Comparison of ENCODE assay signal across 16 cellular contexts in genomic region chr5:73278693-73279092, GRCh38.
DNase-seq lines count a peak whose midpoint lies in the region; ATAC-seq and TF ChIP-seq lines count a peak whose summit lies in the region.
"Had no signal": no experiment of that assay in that cellular context is flagged by ENCODE, and none has a peak within 500 bp of the region (broad histone marks: within the 10 kb centered on the region; RNA-seq: fewer than 3 reads in every experiment).

No MANE protein-coding gene starts in this region.

- DNase-seq in NCI-H2107 treated with DMSO at 0.1 percent for 48 hours (lab: John Stamatoyannopoulos, UW; ENCODE audit: unreplicated experiment) = peak; percentile 10
- DNase-seq in NCI-H2107 (lab: John Stamatoyannopoulos, UW) = no peak
- DNase-seq in NCI-H345 (lab: John Stamatoyannopoulos, UW) = peak; percentile 37
- DNase-seq in epithelial cell of prostate (ENCODE audit: low read depth, low spot score) = peak; percentile 63
- peak in 1 of 2 donors; percentile 72 for DNase-seq in upper lobe of left lung
- DNase-seq in anterior cingulate cortex (lab: John Stamatoyannopoulos, UW) = no peak
- DNase-seq in A673 (ENCODE audit: low spot score) = no peak
- DNase-seq: 8988T; activated CD4-positive, alpha-beta T cell treated with anti-CD3 and anti-CD28 coated beads, Interleukin-2, amount 50 U/mL, for 1 hour; activated naive CD8-positive, alpha-beta T cell treated with anti-CD3 and anti-CD28 coated beads, Interleukin-2, amount 10 ng/mL, durations not matched to agents 7 days and 5 days; activated T-cell treated with anti-CD3 and anti-CD28 coated beads, Interleukin-2, amount 50 U/mL, for 1 hour; central memory CD4-positive, alpha-beta T cell; effector memory CD8-positive, alpha-beta T cell; MM.1S had no signal

- no peaks in the 10 kb centered on the region for H3K9me3 ChIP-seq in upper lobe of left lung
- no peaks in the 10 kb centered on the region for H3K9me3 ChIP-seq in A673 (ENCODE audit: low read depth, low read length, poor library complexity, severe bottlenecking)

- no peak for TF ChIP-seq POLR2A in upper lobe of left lung (IDR thresholded peaks at IDR 0.05)

- TF ChIP-seq CTCF in upper lobe of left lung (IDR thresholded peaks at IDR 0.05) = no peak
- no peak for TF ChIP-seq CTCF in A673 (conservative IDR thresholded peaks at IDR 0.05; ENCODE audit: low read depth, low read length)

- no TSS peak for BruUV-seq in A673 (replicated peaks; lab: Mats Ljungman, UMichigan)

- H3K36me3 ChIP-seq in upper lobe of left lung = no peaks in the 10 kb centered on the region
- H3K36me3 ChIP-seq in A673 (ENCODE audit: insufficient read depth, low read length, poor library complexity, severe bottlenecking) = no peaks in the 10 kb centered on the region

- WGBS in upper lobe of left lung, 2 donors = 77 to 85% methylated on average over 6 of the region's 6 CpGs

- intact Hi-C loops in A673 (cut with micrococcal nuclease; ENCODE audit: unreplicated experiment) = no loop called here

- peak overlapping the region; percentile 57 for H3K27ac ChIP-seq in epithelial cell of prostate
- H3K27ac ChIP-seq in upper lobe of left lung = peak overlapping the region in 3 of 4 donors; percentile 17 to 76 (median 46)
- no peak overlapping the region for H3K27ac ChIP-seq in A673 (ENCODE audit: low read depth, low read length, poor library complexity, severe bottlenecking)
- H3K27ac ChIP-seq: C4-2B had no signal

- H3K4me3 ChIP-seq in upper lobe of left lung (no peak overlapping the region), A673 (ENCODE audit: low read depth, low read length, poor library complexity, severe bottlenecking) (no peak overlapping the region)

- H3K27me3 ChIP-seq in upper lobe of left lung = no peaks in the 10 kb centered on the region
- no peaks in the 10 kb centered on the region for H3K27me3 ChIP-seq in A673 (replicated peaks; ENCODE audit: insufficient read depth, low read depth, low read length, poor library complexity)

- CTCF ChIA-PET in A673 (lab: Charles Lee) = no interaction called here

- ATAC-seq in upper lobe of left lung (ENCODE audit: low FRiP score in 2 of 2) (no peak), HG03139 (IDR thresholded peaks at IDR 0.05; ENCODE audit: unreplicated experiment) (no peak)
- ATAC-seq: effector memory CD8-positive, alpha-beta T cell had no signal

- TF ChIP-seq EP300 in upper lobe of left lung (IDR thresholded peaks at IDR 0.05) = peak in 1 of 4 donors; percentile 15

- H3K4me1 ChIP-seq in upper lobe of left lung (peaks cover 25 to 52% (median 39%) of the 10 kb centered on the region in 4 donors), A673 (ENCODE audit: insufficient read depth, low read length, poor library complexity, severe bottlenecking) (peaks cover 25% of the 10 kb centered on the region)

- POLR2A ChIA-PET in A673 (lab: Charles Lee; ENCODE audit: low non-redundant PET) = no interaction called here

Comparison
In these comparisons a context has a peak if more than half of its experiments do, and no peak if none do; other contexts are left out.
1. DNase-seq: peak in NCI-H2107 treated with DMSO at 0.1 percent for 48 hours (single experiment), NCI-H345 (single experiment) and epithelial cell of prostate (single experiment); none in NCI-H2107 (single experiment), anterior cingulate cortex (0 of 58) and A673 (single experiment).